In genomic region chr14:30194769-30195168, GRCh38 we compare ENCODE assay signal across 12 cellular contexts.
DNase-seq lines count a peak whose midpoint lies in the region; FAIRE-seq lines count a peak whose summit lies in the region.
"Had no signal": no experiment of that assay in that cellular context is flagged by ENCODE, and none has a peak within 500 bp of the region (broad histone marks: within the 10 kb centered on the region; RNA-seq: fewer than 3 reads in every experiment).

No MANE protein-coding gene starts in this region.

- peak; percentile 3 for DNase-seq in DMS 273 (lab: John Stamatoyannopoulos, UW; ENCODE audit: unreplicated experiment)
- no peak for DNase-seq in DMS 273 treated with DMSO at 0.1 percent for 48 hours (lab: John Stamatoyannopoulos, UW)
- DNase-seq in astrocyte of the hippocampus (ENCODE audit: low read depth, low spot score): peak; percentile 81
- DNase-seq in iris pigment epithelial cell (ENCODE audit: low read depth): peak; percentile 93
- DNase-seq in urothelium cell line (ENCODE audit: low spot score): peak; percentile 27
- no peak for DNase-seq in KG1 (lab: John Stamatoyannopoulos, UW)
- no peak for DNase-seq in NCI-H1930 (lab: John Stamatoyannopoulos, UW)
- no peak for DNase-seq in NCI-H2171 (lab: John Stamatoyannopoulos, UW)
- DNase-seq: activated CD4-positive, alpha-beta T cell treated with anti-CD3 and anti-CD28 coated beads, Interleukin-2, amount 10 ng/mL, durations not matched to agents 24 days and 14 days; GDM1; kidney; NCI-H2029 treated with DMSO at 0.1 percent for 48 hours had no signal

- no peak for FAIRE-seq in urothelium cell line (lab: Jason Lieb, UNC)
- FAIRE-seq: kidney had no signal

Comparison
In these comparisons a context has a peak if more than half of its experiments do, and no peak if none do; other contexts are left out.
1. DNase-seq: peak in DMS 273 (single experiment), astrocyte of the hippocampus (single experiment), iris pigment epithelial cell (single experiment) and urothelium cell line (single experiment); none in DMS 273 treated with DMSO at 0.1 percent for 48 hours (single experiment), KG1 (single experiment), NCI-H1930 (0 of 2) and NCI-H2171 (single experiment).